ENCODE assay signal across 12 cellular contexts in the genomic region with DNA sequence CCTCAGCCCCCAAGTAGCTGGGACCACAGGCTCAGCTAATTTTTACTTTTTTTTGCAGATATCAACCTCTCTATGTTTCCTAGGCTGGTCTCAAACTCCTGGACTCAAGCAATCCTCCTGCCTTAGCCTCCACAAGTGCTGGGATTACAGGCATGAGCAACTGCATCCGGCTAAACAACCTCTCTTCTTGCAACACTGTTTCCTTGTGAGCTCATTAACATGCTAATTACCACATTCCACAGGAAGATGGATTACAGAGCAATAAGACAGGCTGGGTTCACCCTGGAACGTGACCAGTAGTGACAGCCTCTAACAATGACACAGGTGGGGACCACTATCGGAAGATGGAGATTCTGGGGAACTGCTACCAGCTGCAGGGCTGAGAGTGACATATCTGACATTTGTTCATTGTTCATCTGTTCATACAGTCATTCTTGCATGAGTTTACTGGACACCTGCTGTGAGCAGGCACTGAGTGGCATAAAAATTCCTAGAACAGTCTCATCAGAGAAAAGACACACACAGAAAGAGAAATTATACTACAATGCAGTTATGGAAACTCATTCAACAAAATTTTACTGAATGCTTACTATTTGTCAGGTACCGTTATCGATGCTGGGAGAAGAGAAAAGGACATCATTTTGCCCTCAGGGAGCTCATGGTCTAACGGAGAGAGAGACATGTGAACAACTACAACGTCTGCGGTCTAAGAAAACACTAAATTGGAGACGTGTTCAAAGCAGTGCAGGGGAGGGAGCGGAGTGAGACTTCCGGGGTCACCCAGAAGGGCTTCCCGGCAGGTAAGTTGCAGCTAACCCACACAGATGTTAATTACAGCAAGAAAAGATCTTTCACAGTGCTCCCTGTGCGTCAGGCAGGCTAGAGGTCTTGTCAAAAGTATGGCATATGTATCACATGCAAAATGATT. TPM values are rescaled to one million over a fixed set of nuclear protein-coding genes. Genes with fewer than 3 reads are reported as not detected.
DNase-seq lines count a peak whose midpoint lies in the region; ATAC-seq and TF ChIP-seq lines count a peak whose summit lies in the region.
"Had no signal": no experiment of that assay in that cellular context is flagged by ENCODE, and none has a peak within 500 bp of the region (broad histone marks: within the 10 kb centered on the region; RNA-seq: fewer than 3 reads in every experiment).

No MANE protein-coding gene starts in this region.

- WGBS in smooth muscle cell (ENCODE audit: low lambda C conversion rate): 55% methylated on average over 13 of the region's 13 CpGs

- no peaks in the 10 kb centered on the region for H3K27me3 Mint-ChIP-seq in activated T-cell treated with anti-CD3 and anti-CD28 coated beads, Interleukin-2, amount 50 U/mL, for 72 hours (ENCODE audit: low read depth)

- H3K9me3 ChIP-seq in smooth muscle cell (replicated peaks; ENCODE audit: low read depth): no peaks in the 10 kb centered on the region

- no peaks in the 10 kb centered on the region for H3K4me1 ChIP-seq in smooth muscle cell (ENCODE audit: low read depth)

- H3F3A ChIP-seq in smooth muscle cell (ENCODE audit: low read depth): no peaks in the 10 kb centered on the region

- H3K27ac ChIP-seq in smooth muscle cell (ENCODE audit: low read depth): no peak overlapping the region

- H3K27ac Mint-ChIP-seq in activated T-cell treated with anti-CD3 and anti-CD28 coated beads, Interleukin-2, amount 50 U/mL, for 72 hours: peak overlapping the region; percentile 23
- peak overlapping the region; percentile 2 for H3K27ac Mint-ChIP-seq in stimulated activated effector memory CD8-positive, alpha-beta T cell treated with anti-CD3 and anti-CD28 coated beads, Interleukin-12 subunit alpha, Interleukin-12 subunit beta, amount 100 ng/mL, for 72 hours

- peak; percentile 9 to 74 for ATAC-seq in activated T-cell treated with anti-CD3 and anti-CD28 coated beads, Interleukin-2, amount 50 U/mL, for 72 hours (replicated peaks in 1 of 2)
- ATAC-seq in stimulated activated effector memory CD8-positive, alpha-beta T cell treated with anti-CD3 and anti-CD28 coated beads, Interleukin-12 subunit alpha, Interleukin-12 subunit beta, amount 100 ng/mL, for 72 hours: peak; percentile 74
- no peak for ATAC-seq in HG02840 (IDR thresholded peaks at IDR 0.05; ENCODE audit: low FRiP score, unreplicated experiment)

- peak in 1 of 2 donors; percentile 25 for DNase-seq in activated T-cell treated with anti-CD3 and anti-CD28 coated beads, Interleukin-2, amount 50 U/mL, for 72 hours
- DNase-seq in activated T-cell treated with anti-CD3 and anti-CD28 coated beads, Interleukin-2, amount 50 U/mL, for 48 hours: no peak
- DNase-seq in T-helper 22 cell (ENCODE audit: low read depth) (peak; percentile 17), islet precursor cell (peak; percentile 49), smooth muscle cell (lab: John Stamatoyannopoulos, UW; ENCODE audit: unreplicated experiment) (no peak), hippocampal formation (lab: John Stamatoyannopoulos, UW) (no peak)
- no peak for DNase-seq in stimulated activated effector memory CD8-positive, alpha-beta T cell treated with anti-CD3 and anti-CD28 coated beads, Interleukin-12 subunit alpha, Interleukin-12 subunit beta, amount 100 ng/mL, for 72 hours (ENCODE audit: low spot score in 2 of 2)
- DNase-seq: aorta, head of caudate nucleus, NCI-H1436 treated with DMSO at 0.1 percent for 48 hours, T-helper 9 cell had no signal

- H3K4me2 ChIP-seq in smooth muscle cell: no peak overlapping the region

- peaks cover 13% of the 10 kb centered on the region for H3K4me1 Mint-ChIP-seq in activated T-cell treated with anti-CD3 and anti-CD28 coated beads, Interleukin-2, amount 50 U/mL, for 72 hours (ENCODE audit: low read depth)
- peaks cover 25% of the 10 kb centered on the region for H3K4me1 Mint-ChIP-seq in stimulated activated effector memory CD8-positive, alpha-beta T cell treated with anti-CD3 and anti-CD28 coated beads, Interleukin-12 subunit alpha, Interleukin-12 subunit beta, amount 100 ng/mL, for 72 hours

- H3K79me2 ChIP-seq in smooth muscle cell (ENCODE audit: low read depth): no peaks in the 10 kb centered on the region

- TF ChIP-seq CTCF in smooth muscle cell (IDR thresholded peaks at IDR 0.05; ENCODE audit: borderline replicate concordance, insufficient read depth, poor library complexity, severe bottlenecking): no peak

- H2AFZ ChIP-seq in smooth muscle cell (ENCODE audit: low read depth): no peak overlapping the region

- H3K36me3 ChIP-seq in smooth muscle cell (ENCODE audit: low read depth): no peaks in the 10 kb centered on the region

- H3K4me3 ChIP-seq in smooth muscle cell: no peak overlapping the region

- H4K20me1 ChIP-seq in smooth muscle cell (ENCODE audit: low read depth): no peaks in the 10 kb centered on the region

- no peaks in the 10 kb centered on the region for H3K27me3 ChIP-seq in smooth muscle cell (ENCODE audit: low read depth)

- no peaks in the 10 kb centered on the region for H3K9me3 Mint-ChIP-seq in activated T-cell treated with anti-CD3 and anti-CD28 coated beads, Interleukin-2, amount 50 U/mL, for 72 hours
- H3K9me3 Mint-ChIP-seq in stimulated activated effector memory CD8-positive, alpha-beta T cell treated with anti-CD3 and anti-CD28 coated beads, Interleukin-12 subunit alpha, Interleukin-12 subunit beta, amount 100 ng/mL, for 72 hours: no peaks in the 10 kb centered on the region

- peak overlapping the region in 1 of 2 donors; percentile 67 for H3K4me3 Mint-ChIP-seq in activated T-cell treated with anti-CD3 and anti-CD28 coated beads, Interleukin-2, amount 50 U/mL, for 72 hours
- H3K4me3 Mint-ChIP-seq in stimulated activated effector memory CD8-positive, alpha-beta T cell treated with anti-CD3 and anti-CD28 coated beads, Interleukin-12 subunit alpha, Interleukin-12 subunit beta, amount 100 ng/mL, for 72 hours: peak overlapping the region; percentile 26

- no peak overlapping the region for H3K9ac ChIP-seq in smooth muscle cell (ENCODE audit: low read depth)

- H3K36me3 Mint-ChIP-seq in activated T-cell treated with anti-CD3 and anti-CD28 coated beads, Interleukin-2, amount 50 U/mL, for 72 hours (ENCODE audit: insufficient read depth in 2 of 2): peaks cover 2 to 3% of the 10 kb centered on the region in 2 donors
- H3K36me3 Mint-ChIP-seq in stimulated activated effector memory CD8-positive, alpha-beta T cell treated with anti-CD3 and anti-CD28 coated beads, Interleukin-12 subunit alpha, Interleukin-12 subunit beta, amount 100 ng/mL, for 72 hours: peaks cover 12% of the 10 kb centered on the region

RNA-seq across cellular contexts. Expression of gene PROC, which starts 37.6 kb away (rescaled TPM):
- total RNA-seq in activated T-cell treated with anti-CD3 and anti-CD28 coated beads, Interleukin-2, amount 50 U/mL, for 72 hours: under 1 TPM in 1 of 2 donors, not detected in 1; 0.42 TPM
- 1.1 TPM in 1 of 2 replicates, not detected in the other for total RNA-seq in smooth muscle cell
- 0.44 and 0.85 TPM in 2 replicates for polyA plus RNA-seq in smooth muscle cell

Comparison
In these comparisons a context has a peak if more than half of its experiments do, and no peak if none do; other contexts are left out.
1. DNase-seq: peak in T-helper 22 cell (single experiment) and islet precursor cell (single experiment); none in activated T-cell treated with anti-CD3 and anti-CD28 coated beads, Interleukin-2, amount 50 U/mL, for 48 hours (0 of 2), stimulated activated effector memory CD8-positive, alpha-beta T cell treated with anti-CD3 and anti-CD28 coated beads, Interleukin-12 subunit alpha, Interleukin-12 subunit beta, amount 100 ng/mL, for 72 hours (0 of 2), smooth muscle cell (single experiment) and hippocampal formation (0 of 2).